ENCODE assay signal across 2 cellular contexts in genomic region chr19:30131246-30131645, GRCh38.
A peak's percentile ranks its signal among the peaks of the same experiment; 100 is the strongest.
TF ChIP-seq lines count a peak whose summit lies in the region.

No MANE protein-coding gene starts in this region.

TF ChIP-seq in HEK293, 187 proteins besides CTCF, POLR2A, EP300 and RAD21 (continued from another document):
- TF ChIP-seq, protein P1, sequence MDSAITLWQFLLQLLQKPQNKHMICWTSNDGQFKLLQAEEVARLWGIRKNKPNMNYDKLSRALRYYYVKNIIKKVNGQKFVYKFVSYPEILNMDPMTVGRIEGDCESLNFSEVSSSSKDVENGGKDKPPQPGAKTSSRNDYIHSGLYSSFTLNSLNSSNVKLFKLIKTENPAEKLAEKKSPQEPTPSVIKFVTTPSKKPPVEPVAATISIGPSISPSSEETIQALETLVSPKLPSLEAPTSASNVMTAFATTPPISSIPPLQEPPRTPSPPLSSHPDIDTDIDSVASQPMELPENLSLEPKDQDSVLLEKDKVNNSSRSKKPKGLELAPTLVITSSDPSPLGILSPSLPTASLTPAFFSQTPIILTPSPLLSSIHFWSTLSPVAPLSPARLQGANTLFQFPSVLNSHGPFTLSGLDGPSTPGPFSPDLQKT (IDR thresholded peaks at IDR 0.05; ENCODE audit: borderline replicate concordance, low read depth, low read length), result no peak
- TF ChIP-seq EGR2 (tag by site-specific recombination; IDR thresholded peaks at IDR 0.05; ENCODE audit: low read depth), result 0 out of 2 replicates have a peak, but pooled peaks have one; percentile 14

TF ChIP-seq in H1, 55 proteins besides CTCF, POLR2A, EP300 and RAD21 (continued from another document):
- no peak for TF ChIP-seq BACH1 (IDR thresholded peaks at IDR 0.05; ENCODE audit: low read length)
- no peak for TF ChIP-seq KDM1A (IDR thresholded peaks at IDR 0.05; ENCODE audit: borderline replicate concordance, low read length)
- no peak for TF ChIP-seq CTBP2 (IDR thresholded peaks at IDR 0.05; ENCODE audit: borderline replicate concordance, insufficient read depth, insufficient read length, low read length)
- no peak for TF ChIP-seq SUZ12 (IDR thresholded peaks at IDR 0.05; ENCODE audit: low read length)
- TF ChIP-seq GABPA (IDR thresholded peaks at IDR 0.05; ENCODE audit: borderline replicate concordance, insufficient read depth, low read length), result no peak
- TF ChIP-seq, protein P2, sequence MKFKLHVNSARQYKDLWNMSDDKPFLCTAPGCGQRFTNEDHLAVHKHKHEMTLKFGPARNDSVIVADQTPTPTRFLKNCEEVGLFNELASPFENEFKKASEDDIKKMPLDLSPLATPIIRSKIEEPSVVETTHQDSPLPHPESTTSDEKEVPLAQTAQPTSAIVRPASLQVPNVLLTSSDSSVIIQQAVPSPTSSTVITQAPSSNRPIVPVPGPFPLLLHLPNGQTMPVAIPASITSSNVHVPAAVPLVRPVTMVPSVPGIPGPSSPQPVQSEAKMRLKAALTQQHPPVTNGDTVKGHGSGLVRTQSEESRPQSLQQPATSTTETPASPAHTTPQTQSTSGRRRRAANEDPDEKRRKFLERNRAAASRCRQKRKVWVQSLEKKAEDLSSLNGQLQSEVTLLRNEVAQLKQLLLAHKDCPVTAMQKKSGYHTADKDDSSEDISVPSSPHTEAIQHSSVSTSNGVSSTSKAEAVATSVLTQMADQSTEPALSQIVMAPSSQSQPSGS (IDR thresholded peaks at IDR 0.05; ENCODE audit: low read length), result no peak
